ENCODE assay signal across 18 cellular contexts in genomic region chr4:188484256-188484655, GRCh38.
DNase-seq lines count a peak whose midpoint lies in the region; ATAC-seq and TF ChIP-seq lines count a peak whose summit lies in the region.
"Had no signal": no experiment of that assay in that cellular context is flagged by ENCODE, and none has a peak within 500 bp of the region (broad histone marks: within the 10 kb centered on the region; RNA-seq: fewer than 3 reads in every experiment).

No MANE protein-coding gene starts in this region.

- no peaks in the 10 kb centered on the region for H3K79me2 ChIP-seq in neural progenitor cell (ENCODE audit: low read depth)

- H3K27me3 Mint-ChIP-seq in neural progenitor cell (ENCODE audit: insufficient read depth, low read depth), result no peaks in the 10 kb centered on the region
- H3K27me3 Mint-ChIP-seq: B cell; CD4-positive, alpha-beta T cell had no signal

- no peaks in the 10 kb centered on the region for H3K27me3 ChIP-seq in A673 (replicated peaks; ENCODE audit: insufficient read depth, low read depth, low read length, poor library complexity)
- no peaks in the 10 kb centered on the region for H3K27me3 ChIP-seq in HAP-1 (ENCODE audit: low read depth)
- H3K27me3 ChIP-seq in neural progenitor cell, result no peaks in the 10 kb centered on the region
- H3K27me3 ChIP-seq: BLaER1 treated with 17β-estradiol and CSF1 and Interleukin-3, amounts not matched to agents 10 nM and 100 nM had no signal

- ATAC-seq in HG03354 (IDR thresholded peaks at IDR 0.05; ENCODE audit: poor library complexity, severe bottlenecking, unreplicated experiment), result no peak
- ATAC-seq: A549; CD8-positive, alpha-beta T cell had no signal

- no peaks in the 10 kb centered on the region for H4K20me1 ChIP-seq in neural progenitor cell (ENCODE audit: low read depth)
- H4K20me1 ChIP-seq: BLaER1 treated with 17β-estradiol and CSF1 and Interleukin-3, amounts not matched to agents 10 nM and 100 nM had no signal

- no peak overlapping the region for H2AFZ ChIP-seq in neural progenitor cell (replicated peaks)

- H3K4me1 Mint-ChIP-seq in neural progenitor cell, result peaks cover 2% of the 10 kb centered on the region
- H3K4me1 Mint-ChIP-seq: B cell had no signal

- peaks cover 2% of the 10 kb centered on the region for H3K9me3 Mint-ChIP-seq in neural progenitor cell

- H3K4me1 ChIP-seq in A673 (ENCODE audit: insufficient read depth, low read length, poor library complexity, severe bottlenecking) (peaks cover 7% of the 10 kb centered on the region), HAP-1 (peaks cover 9% of the 10 kb centered on the region), neural progenitor cell (peaks cover 7% of the 10 kb centered on the region)
- H3K4me1 ChIP-seq: A549; BLaER1 treated with 17β-estradiol and CSF1 and Interleukin-3, amounts not matched to agents 10 nM and 100 nM; Caco-2 had no signal

- intact Hi-C loops in A673 (cut with micrococcal nuclease; ENCODE audit: unreplicated experiment), result no loop called here

- no peak for TF ChIP-seq CTCF in A673 (conservative IDR thresholded peaks at IDR 0.05; ENCODE audit: low read depth, low read length)
- no peak for TF ChIP-seq CTCF in neural progenitor cell (IDR thresholded peaks at IDR 0.05)

- BruUV-seq in A673 (replicated peaks; lab: Mats Ljungman, UMichigan), result no TSS peak

- CTCF ChIA-PET in A673 (lab: Charles Lee), result no interaction called here

- H3K27ac ChIP-seq in A673 (ENCODE audit: low read depth, low read length, poor library complexity, severe bottlenecking) (peak overlapping the region; percentile 42), neural progenitor cell (no peak overlapping the region)
- H3K27ac ChIP-seq: 22Rv1; A549; BLaER1 treated with 17β-estradiol and CSF1 and Interleukin-3, amounts not matched to agents 10 nM and 100 nM; C4-2B had no signal

- H3K36me3 ChIP-seq in A673 (ENCODE audit: insufficient read depth, low read length, poor library complexity, severe bottlenecking) (no peaks in the 10 kb centered on the region), HAP-1 (replicated peaks) (no peaks in the 10 kb centered on the region), neural progenitor cell (no peaks in the 10 kb centered on the region)
- H3K36me3 ChIP-seq: BLaER1 treated with 17β-estradiol and CSF1 and Interleukin-3, amounts not matched to agents 10 nM and 100 nM had no signal

- H3K4me3 ChIP-seq in A673 (ENCODE audit: low read depth, low read length, poor library complexity, severe bottlenecking), result no peak overlapping the region
- no peak overlapping the region for H3K4me3 ChIP-seq in HAP-1
- H3K4me3 ChIP-seq in neural progenitor cell, result no peak overlapping the region
- H3K4me3 ChIP-seq: A549; BLaER1 treated with 17β-estradiol and CSF1 and Interleukin-3, amounts not matched to agents 10 nM and 100 nM had no signal

- H3K27ac Mint-ChIP-seq in neural progenitor cell, result no peak overlapping the region
- H3K27ac Mint-ChIP-seq: B cell; CD4-positive, alpha-beta T cell; CD8-positive, alpha-beta T cell had no signal

- H3K9me3 ChIP-seq in A673 (ENCODE audit: low read depth, low read length, poor library complexity, severe bottlenecking), result peaks cover 5% of the 10 kb centered on the region
- H3K9me3 ChIP-seq in HAP-1, result no peaks in the 10 kb centered on the region
- H3K9me3 ChIP-seq in neural progenitor cell (ENCODE audit: low read depth), result no peaks in the 10 kb centered on the region
- H3K9me3 ChIP-seq: A549; BLaER1 treated with 17β-estradiol and CSF1 and Interleukin-3, amounts not matched to agents 10 nM and 100 nM; Caco-2 had no signal

- no peak overlapping the region for H3K4me3 Mint-ChIP-seq in neural progenitor cell
- H3K4me3 Mint-ChIP-seq: B cell; CD4-positive, alpha-beta T cell; CD8-positive, alpha-beta T cell had no signal

- H3K9ac ChIP-seq in neural progenitor cell, result no peak overlapping the region
- H3K9ac ChIP-seq: BLaER1 treated with 17β-estradiol and CSF1 and Interleukin-3, amounts not matched to agents 10 nM and 100 nM had no signal

- DNase-seq in A673 (ENCODE audit: low spot score), result peak; percentile 92
- peak; percentile 18 to 67 for DNase-seq in HAP-1 (ENCODE audit: low spot score in 2 of 2)
- peak; percentile 11 for DNase-seq in neural progenitor cell (ENCODE audit: low spot score)
- no peak for DNase-seq in NCI-H748 (lab: John Stamatoyannopoulos, UW; ENCODE audit: unreplicated experiment)
- DNase-seq: ACHN; AML-193; Caco-2; Calu3; CD4-positive, alpha-beta T cell; CD8-positive, alpha-beta T cell; DMS79 treated with DMSO at 0.1 percent for 48 hours; GF-D8 had no signal

- POLR2A ChIA-PET in A673 (lab: Charles Lee; ENCODE audit: low non-redundant PET), result no interaction called here

- H3K4me2 ChIP-seq in neural progenitor cell, result no peak overlapping the region
- H3K4me2 ChIP-seq: A549; BLaER1 treated with 17β-estradiol and CSF1 and Interleukin-3, amounts not matched to agents 10 nM and 100 nM had no signal

- no peaks in the 10 kb centered on the region for H3F3A ChIP-seq in neural progenitor cell (ENCODE audit: low read depth)

- no peaks in the 10 kb centered on the region for H3K36me3 Mint-ChIP-seq in neural progenitor cell
- H3K36me3 Mint-ChIP-seq: CD8-positive, alpha-beta T cell had no signal

- in situ Hi-C loops in HAP-1 (cut with MboI; ENCODE audit: low sequenced_read_pairs), result no loop called here
